In the genomic region with DNA sequence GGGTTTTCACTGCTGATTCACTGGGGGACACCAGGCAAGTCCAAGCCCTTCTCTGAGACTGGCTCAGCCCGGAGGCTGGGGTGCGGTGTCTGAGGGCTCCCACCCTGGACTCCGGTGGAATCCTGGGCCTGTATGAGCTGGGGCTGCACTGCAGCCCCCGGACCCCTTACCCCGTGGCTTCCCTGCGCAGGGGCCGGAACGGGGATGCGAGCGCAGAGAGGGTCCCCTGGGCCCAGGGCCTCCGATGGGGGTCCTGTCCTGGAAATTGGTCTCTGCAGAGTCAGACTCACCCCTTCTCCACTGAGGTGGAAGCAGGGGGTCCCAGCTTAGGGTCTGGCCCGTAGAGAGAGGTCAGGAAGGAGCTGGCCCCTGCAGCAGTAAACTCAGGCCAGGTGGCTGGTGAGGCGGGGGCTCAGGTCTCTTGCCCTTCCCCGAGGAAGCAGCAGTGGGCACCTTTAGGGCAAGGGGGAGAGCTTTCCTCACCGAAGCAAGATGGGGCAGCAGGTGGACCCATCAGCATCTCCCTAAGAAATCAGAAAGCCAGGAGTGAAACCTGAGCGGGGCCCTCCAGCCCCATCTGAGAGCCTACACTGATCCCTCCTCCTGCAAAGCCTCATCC, we compare ENCODE assay signal across 8 cellular contexts. TPM values are rescaled to one million over a fixed set of nuclear protein-coding genes. Genes with fewer than 3 reads are reported as not detected.
DNase-seq lines count a peak whose midpoint lies in the region; ATAC-seq and TF ChIP-seq lines count a peak whose summit lies in the region.

No MANE protein-coding gene starts in this region.

- H3K9me3 Mint-ChIP-seq in CD4-positive, alpha-beta memory T cell = no peaks in the 10 kb centered on the region
- H3K9me3 Mint-ChIP-seq in endothelial cell (ENCODE audit: unreplicated experiment) (no peaks in the 10 kb centered on the region), osteocyte (ENCODE audit: unreplicated experiment) (no peaks in the 10 kb centered on the region)

- POLR2A ChIA-PET in CD4-positive, alpha-beta memory T cell (lab: Charles Lee; ENCODE audit: partially characterized antibody) = interaction anchor here (0.9 to 2.0 kb wide), 5 partner anchors 38 to 212 kb away, joined by 3 to 6 read pairs (median 4); partner anchors contain the start of gene RNU6ATAC

- peaks cover 16% of the 10 kb centered on the region for H3K4me1 ChIP-seq in CD4-positive, alpha-beta memory T cell (ENCODE audit: insufficient read depth, low read length)
- peaks cover 0 to 32% (median 18%) of the 10 kb centered on the region in 4 donors for H3K4me1 ChIP-seq in Peyer's patch

- H3K4me3 Mint-ChIP-seq in CD4-positive, alpha-beta memory T cell = peak overlapping the region; percentile 73 to 83 (median 80)
- H3K4me3 Mint-ChIP-seq in endothelial cell (ENCODE audit: unreplicated experiment) (peak overlapping the region; percentile 67), osteocyte (ENCODE audit: unreplicated experiment) (peak overlapping the region; percentile 73)

- no peak overlapping the region for H3K4me3 ChIP-seq in CD4-positive, alpha-beta memory T cell (ENCODE audit: low read length in 2 of 2)
- H3K4me3 ChIP-seq in Peyer's patch = peak overlapping the region; percentile 59 to 94 (median 90)

- intact Hi-C loops in CD4-positive, alpha-beta memory T cell (cut with micrococcal nuclease) = no loop called here

- H3K27me3 Mint-ChIP-seq in CD4-positive, alpha-beta memory T cell = peaks cover 0 to 6% of the 10 kb centered on the region in 2 donors
- peaks cover 3% of the 10 kb centered on the region for H3K27me3 Mint-ChIP-seq in endothelial cell (ENCODE audit: unreplicated experiment)
- H3K27me3 Mint-ChIP-seq in osteocyte (ENCODE audit: unreplicated experiment) = no peaks in the 10 kb centered on the region

- no peak overlapping the region for H3K27ac ChIP-seq in CD4-positive, alpha-beta memory T cell (ENCODE audit: low read depth, low read length)
- H3K27ac ChIP-seq in Peyer's patch = peak overlapping the region; percentile 88 to 95 (median 92)

- peak overlapping the region in 1 of 7 donors; percentile 35 for H3K27ac Mint-ChIP-seq in CD4-positive, alpha-beta memory T cell
- H3K27ac Mint-ChIP-seq in endothelial cell (ENCODE audit: unreplicated experiment) = no peak overlapping the region
- peak overlapping the region; percentile 50 for H3K27ac Mint-ChIP-seq in osteocyte (ENCODE audit: unreplicated experiment)

- no peaks in the 10 kb centered on the region for H3K36me3 ChIP-seq in CD4-positive, alpha-beta memory T cell (ENCODE audit: insufficient read depth, low read length)
- no peaks in the 10 kb centered on the region for H3K36me3 ChIP-seq in Peyer's patch

- peaks cover 1 to 16% (median 4%) of the 10 kb centered on the region in 4 donors for H3K4me1 Mint-ChIP-seq in CD4-positive, alpha-beta memory T cell
- H3K4me1 Mint-ChIP-seq in endothelial cell (ENCODE audit: unreplicated experiment) = no peaks in the 10 kb centered on the region
- H3K4me1 Mint-ChIP-seq in osteocyte (ENCODE audit: unreplicated experiment) = peaks cover 25% of the 10 kb centered on the region

- peak in 1 of 5 donors; percentile 16 for DNase-seq in CD4-positive, alpha-beta memory T cell
- DNase-seq in Peyer's patch (peak in 1 of 3 donors; percentile 52), endothelial cell (ENCODE audit: low spot score) (no peak), osteocyte (ENCODE audit: extremely low spot score, unreplicated experiment) (no peak), NCI-H1417 treated with DMSO at 0.1 percent for 48 hours (lab: John Stamatoyannopoulos, UW) (no peak), dermis blood vessel endothelial cell (no peak)

- CTCF ChIA-PET in CD4-positive, alpha-beta memory T cell (lab: Charles Lee; ENCODE audit: partially characterized antibody) = interaction anchor here (0.9 to 4.3 kb wide), 19 partner anchors 10 to 267 kb away, joined by 3 to 101 read pairs (median 5); partner anchors contain the start of gene BRD3OS

- H3K9me3 ChIP-seq in CD4-positive, alpha-beta memory T cell (ENCODE audit: control insufficient read depth in 1 of 2, low read length in 2 of 2) = no peaks in the 10 kb centered on the region
- H3K9me3 ChIP-seq in Peyer's patch = no peaks in the 10 kb centered on the region

- TF ChIP-seq POLR2A in Peyer's patch (IDR thresholded peaks at IDR 0.05) = no peak

- ATAC-seq in GM21367 (IDR thresholded peaks at IDR 0.05; ENCODE audit: unreplicated experiment) = no peak
- ATAC-seq in HG03139 (IDR thresholded peaks at IDR 0.05; ENCODE audit: unreplicated experiment) = no peak

- no peaks in the 10 kb centered on the region for H3K36me3 Mint-ChIP-seq in CD4-positive, alpha-beta memory T cell
- H3K36me3 Mint-ChIP-seq in endothelial cell (ENCODE audit: low read depth, unreplicated experiment) (no peaks in the 10 kb centered on the region), osteocyte (ENCODE audit: unreplicated experiment) (no peaks in the 10 kb centered on the region)

- no peak for TF ChIP-seq CTCF in Peyer's patch (IDR thresholded peaks at IDR 0.05)
- no peak for TF ChIP-seq CTCF in endothelial cell (IDR thresholded peaks at IDR 0.05; ENCODE audit: unreplicated experiment)
- TF ChIP-seq CTCF in osteocyte (IDR thresholded peaks at IDR 0.05) = no peak

- no peaks in the 10 kb centered on the region for H3K27me3 ChIP-seq in CD4-positive, alpha-beta memory T cell (ENCODE audit: insufficient read depth, low read length)
- no peaks in the 10 kb centered on the region for H3K27me3 ChIP-seq in Peyer's patch

RNA-seq across cellular contexts. Expression of gene VAV2, which starts 1.6 kb away (rescaled TPM):
- 1 to 10 TPM; 1.1 to 3.0 TPM for total RNA-seq in CD4-positive, alpha-beta memory T cell
- under 1 TPM; 0.26 to 0.94 TPM for polyA plus RNA-seq in CD4-positive, alpha-beta memory T cell
- total RNA-seq in Peyer's patch = 10 to 100 TPM; 47.9 to 61.8 (median 58.9) TPM
- total RNA-seq in endothelial cell (ENCODE audit: unreplicated experiment) = 27.2 TPM
- 21.5 and 24.4 TPM in 2 replicates for total RNA-seq in osteocyte
- total RNA-seq in dermis blood vessel endothelial cell = 19.6 and 22.7 TPM in 2 replicates

RNA-seq across cellular contexts. Expression of gene BRD3OS, which starts 31.5 kb away (rescaled TPM):
- 10 to 100 TPM; 18.3 to 21.5 TPM for total RNA-seq in CD4-positive, alpha-beta memory T cell
- polyA plus RNA-seq in CD4-positive, alpha-beta memory T cell = 10 to 100 TPM; 18.4 to 33.1 TPM
- total RNA-seq in Peyer's patch (10 to 100 TPM in 1 of 4 donors, 1 to 10 TPM in 3; 1.4 to 11.6 (median 2.3) TPM), endothelial cell (ENCODE audit: unreplicated experiment) (11.4 TPM), osteocyte (19.9 and 22.0 TPM in 2 replicates), dermis blood vessel endothelial cell (5.4 and 15.8 TPM in 2 replicates)

Comparison
In these comparisons a context has a peak if more than half of its experiments do, and no peak if none do; other contexts are left out.
1. H3K4me3 ChIP-seq: peak in Peyer's patch (4 of 4); none in CD4-positive, alpha-beta memory T cell (0 of 2).
2. Peak in every context shown above with its lines, with median percentiles within 50 percentile points of each other: H3K4me3 Mint-ChIP-seq.